Comparison of ENCODE assay signal across 8 cellular contexts in the genomic region with DNA sequence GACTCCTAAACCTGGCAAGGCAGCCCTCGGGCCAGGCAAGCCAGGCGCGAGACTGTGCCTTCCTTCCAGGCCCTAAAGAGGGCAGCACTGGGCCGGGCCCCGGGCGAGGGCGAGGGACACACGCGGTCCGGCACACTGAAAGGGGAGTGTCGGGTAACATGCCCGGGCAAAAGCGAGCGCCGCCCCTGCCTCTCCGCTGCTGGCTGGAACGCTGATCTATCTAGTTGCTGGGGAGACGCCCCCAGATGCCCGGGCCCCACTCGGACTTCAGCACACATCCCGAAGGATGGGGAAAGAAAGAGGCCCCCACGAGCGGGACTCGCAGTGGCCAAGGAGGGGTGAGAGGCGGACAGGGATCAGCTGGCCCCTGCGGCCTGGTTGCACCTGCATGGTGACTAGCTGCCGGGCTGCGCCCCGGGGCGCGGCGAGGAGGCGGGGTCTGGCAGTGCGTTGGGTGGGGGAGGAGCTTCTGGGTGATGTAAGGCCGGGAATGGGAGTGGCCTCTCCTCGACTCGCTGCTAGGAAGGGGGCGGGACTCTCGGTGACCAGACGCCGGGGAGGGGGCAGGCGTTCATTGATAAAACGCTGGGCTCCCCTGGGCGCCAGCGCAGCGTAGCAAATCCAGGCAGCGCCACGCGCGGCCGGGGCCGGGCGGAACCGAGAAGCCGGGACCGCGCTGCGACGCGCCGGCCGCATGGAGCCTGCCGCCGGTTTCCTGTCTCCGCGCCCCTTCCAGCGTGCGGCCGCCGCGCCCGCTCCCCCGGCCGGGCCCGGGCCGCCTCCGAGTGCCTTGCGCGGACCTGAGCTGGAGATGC. TPM values are rescaled to one million over a fixed set of nuclear protein-coding genes. Genes with fewer than 3 reads are reported as not detected.
DNase-seq lines count a peak whose midpoint lies in the region; ATAC-seq and TF ChIP-seq lines count a peak whose summit lies in the region.

Gene PLK3 (plus strand): TSS at position 608 of the 815 bp plus-strand sequence. CDS start 87 bp downstream, at position 695.

- H3K4me1 ChIP-seq in breast epithelium, result peaks cover 0 to 6% of the 10 kb centered on the region in 2 donors
- peaks cover 3% of the 10 kb centered on the region; the same call in 1 of the 2 replicates for H3K4me1 ChIP-seq in iPS-20b (ENCODE audit: insufficient read depth, low read length)

- peak; percentile 67 for ATAC-seq in GM18873 (IDR thresholded peaks at IDR 0.05; ENCODE audit: low FRiP score, unreplicated experiment)
- peak; percentile 79 for ATAC-seq in HG03139 (IDR thresholded peaks at IDR 0.05; ENCODE audit: unreplicated experiment)

- no peaks in the 10 kb centered on the region for H3K9me3 ChIP-seq in breast epithelium
- no peaks in the 10 kb centered on the region for H3K9me3 ChIP-seq in iPS-20b (ENCODE audit: insufficient read depth, low read depth, low read length)

- peak; percentile 62 for TF ChIP-seq POLR2A in breast epithelium (IDR thresholded peaks at IDR 0.05)

- peak within 1 kb of the TSS; percentile 85 to 96 (median 92) for H3K4me3 ChIP-seq in breast epithelium
- H3K4me3 ChIP-seq in iPS-20b (ENCODE audit: low read length), result peak within 1 kb of the TSS; percentile 87
- peak within 1 kb of the TSS; percentile 73 to 97 (median 90) for H3K4me3 ChIP-seq in skin epidermis

- intact Hi-C loops in breast epithelium (cut with DNase I; ENCODE audit: low total_unique reads), result no loop called here

- peak within 1 kb of the TSS; percentile 92 for H3K9ac ChIP-seq in iPS-20b (ENCODE audit: low read depth, low read length)

- TF ChIP-seq CTCF in VCaP (conservative IDR thresholded peaks at IDR 0.05) (peak; percentile 93), breast epithelium (IDR thresholded peaks at IDR 0.05) (peak; percentile 47 to 96 (median 89))

- DNase-seq in AG08395 (ENCODE audit: low spot score), result peak; percentile 98
- peak; percentile 97 for DNase-seq in NCI-H2196 treated with DMSO at 0.1 percent for 48 hours (lab: John Stamatoyannopoulos, UW; ENCODE audit: unreplicated experiment)
- DNase-seq in breast epithelium (ENCODE audit: low spot score in 2 of 2), result peak; percentile 97 to 98

- no peaks in the 10 kb centered on the region for H3K36me3 ChIP-seq in breast epithelium
- H3K36me3 ChIP-seq in iPS-20b (ENCODE audit: insufficient read depth, low read depth, low read length), result peaks cover 19% of the 10 kb centered on the region; the same call in 1 of the 2 replicates

- H3K27ac ChIP-seq in VCaP (peak within 1 kb of the TSS; percentile 70), breast epithelium (peak within 1 kb of the TSS; percentile 93 to 98), iPS-20b (ENCODE audit: low read length) (peak within 1 kb of the TSS; percentile 79), skin epidermis (peak within 1 kb of the TSS; percentile 82 to 99 (median 96))

- no peaks in the 10 kb centered on the region for H3K27me3 ChIP-seq in breast epithelium
- H3K27me3 ChIP-seq in iPS-20b (ENCODE audit: insufficient read depth, low read length), result peaks cover 6% of the 10 kb centered on the region; the same call in 1 of the 2 replicates

RNA-seq across cellular contexts. Expression of gene PLK3, which starts in this region (rescaled TPM):
- 10 to 100 TPM; 13.6 to 29.0 (median 21.6) TPM for total RNA-seq in breast epithelium

Comparison
In these comparisons a context has a peak if more than half of its experiments do, and no peak if none do; other contexts are left out.
1. Peak in every context shown above with its lines: DNase-seq, ATAC-seq, H3K4me3 ChIP-seq and H3K27ac ChIP-seq.